23 cellular contexts compared by ENCODE assay signal in genomic region chrX:113726009-113726408, GRCh38.
A peak's percentile ranks its signal among the peaks of the same experiment; 100 is the strongest.
DNase-seq lines count a peak whose midpoint lies in the region; ATAC-seq lines count a peak whose summit lies in the region.
"Had no signal": no experiment of that assay in that cellular context is flagged by ENCODE, and none has a peak within 500 bp of the region (broad histone marks: within the 10 kb centered on the region; RNA-seq: fewer than 3 reads in every experiment).

No MANE protein-coding gene starts in this region.

- H3K36me3 Mint-ChIP-seq in stimulated activated memory B cell treated with anti-CD40 and anti-IgM and Interleukin-4, amounts not matched to agents 10 μg/mL and 1 μg/mL and 100 μg/mL, for 72 hours = no peaks in the 10 kb centered on the region
- H3K36me3 Mint-ChIP-seq: activated naive CD4-positive, alpha-beta T cell treated with anti-CD3 and anti-CD28 coated beads, Interleukin-2, amount 50 U/mL, for 24 hours; naive thymus-derived CD4-positive, alpha-beta T cell had no signal

- peak; percentile 35 for ATAC-seq in GM18870 (IDR thresholded peaks at IDR 0.05; ENCODE audit: unreplicated experiment)
- ATAC-seq in GM21723 (IDR thresholded peaks at IDR 0.05; ENCODE audit: unreplicated experiment) = peak; percentile 54
- ATAC-seq in HG03354 (IDR thresholded peaks at IDR 0.05; ENCODE audit: poor library complexity, severe bottlenecking, unreplicated experiment) = peak; percentile 35
- no peak for ATAC-seq in stimulated activated memory B cell treated with anti-CD40 and anti-IgM and Interleukin-4, amounts not matched to agents 10 μg/mL and 1 μg/mL and 100 μg/mL, for 72 hours
- no peak for ATAC-seq in HG02970 (IDR thresholded peaks at IDR 0.05; ENCODE audit: low FRiP score, unreplicated experiment)
- ATAC-seq: activated CD4-positive, alpha-beta T cell treated with anti-CD3 and anti-CD28 coated beads for 36 hours; esophagus mucosa; gastrocnemius medialis; naive thymus-derived CD4-positive, alpha-beta T cell; right cardiac atrium had no signal

- H3K27me3 Mint-ChIP-seq in stimulated activated memory B cell treated with anti-CD40 and anti-IgM and Interleukin-4, amounts not matched to agents 10 μg/mL and 1 μg/mL and 100 μg/mL, for 72 hours = no peaks in the 10 kb centered on the region
- H3K27me3 Mint-ChIP-seq: activated CD4-positive, alpha-beta T cell treated with anti-CD3 and anti-CD28 coated beads for 36 hours; activated naive CD4-positive, alpha-beta T cell treated with anti-CD3 and anti-CD28 coated beads, Interleukin-2, amount 50 U/mL, for 24 hours; naive thymus-derived CD4-positive, alpha-beta T cell had no signal

- H3K9me3 Mint-ChIP-seq in stimulated activated memory B cell treated with anti-CD40 and anti-IgM and Interleukin-4, amounts not matched to agents 10 μg/mL and 1 μg/mL and 100 μg/mL, for 72 hours = peaks cover 5% of the 10 kb centered on the region
- H3K9me3 Mint-ChIP-seq: activated naive CD4-positive, alpha-beta T cell treated with anti-CD3 and anti-CD28 coated beads, Interleukin-2, amount 50 U/mL, for 24 hours; HFFc6 had no signal

- H3K4me3 Mint-ChIP-seq in stimulated activated memory B cell treated with anti-CD40 and anti-IgM and Interleukin-4, amounts not matched to agents 10 μg/mL and 1 μg/mL and 100 μg/mL, for 72 hours = no peak overlapping the region
- H3K4me3 Mint-ChIP-seq: activated CD4-positive, alpha-beta T cell treated with anti-CD3 and anti-CD28 coated beads for 36 hours; activated naive CD4-positive, alpha-beta T cell treated with anti-CD3 and anti-CD28 coated beads, Interleukin-2, amount 50 U/mL, for 24 hours; HFFc6 had no signal

- peaks cover 7% of the 10 kb centered on the region for H3K4me1 Mint-ChIP-seq in stimulated activated memory B cell treated with anti-CD40 and anti-IgM and Interleukin-4, amounts not matched to agents 10 μg/mL and 1 μg/mL and 100 μg/mL, for 72 hours
- H3K4me1 Mint-ChIP-seq: activated CD4-positive, alpha-beta T cell treated with anti-CD3 and anti-CD28 coated beads for 36 hours; activated naive CD4-positive, alpha-beta T cell treated with anti-CD3 and anti-CD28 coated beads, Interleukin-2, amount 50 U/mL, for 24 hours had no signal

- DNase-seq in hepatic stellate cell (ENCODE audit: low spot score) (no peak), AG08395 (ENCODE audit: low spot score) (no peak), kidney glomerular epithelial cell (lab: John Stamatoyannopoulos, UW) (no peak)
- DNase-seq: activated CD4-positive, alpha-beta T cell treated with anti-CD3 and anti-CD28 coated beads for 36 hours; cerebellar nuclear complex; DMS79 treated with DMSO at 0.1 percent for 48 hours; gastrocnemius medialis; HFFc6; IMR-90; mesendoderm; naive thymus-derived CD4-positive, alpha-beta T cell; NCI-H1436 treated with DMSO at 0.1 percent for 48 hours; NCI-H2171 treated with DMSO at 0.1 percent for 48 hours; NCI-H69; right cardiac atrium; SW 1271 had no signal

- H3K27ac Mint-ChIP-seq in stimulated activated memory B cell treated with anti-CD40 and anti-IgM and Interleukin-4, amounts not matched to agents 10 μg/mL and 1 μg/mL and 100 μg/mL, for 72 hours = peak overlapping the region; percentile 64
- H3K27ac Mint-ChIP-seq: activated CD4-positive, alpha-beta T cell treated with anti-CD3 and anti-CD28 coated beads for 36 hours; activated naive CD4-positive, alpha-beta T cell treated with anti-CD3 and anti-CD28 coated beads, Interleukin-2, amount 50 U/mL, for 24 hours; HFFc6; naive thymus-derived CD4-positive, alpha-beta T cell had no signal

Comparison
In these comparisons a context has a peak if more than half of its experiments do, and no peak if none do; other contexts are left out.
1. ATAC-seq: peak in GM18870 (single experiment), GM21723 (single experiment) and HG03354 (single experiment); none in stimulated activated memory B cell treated with anti-CD40 and anti-IgM and Interleukin-4, amounts not matched to agents 10 μg/mL and 1 μg/mL and 100 μg/mL, for 72 hours (single experiment) and HG02970 (single experiment).